Comparison of ENCODE assay signal across 8 cellular contexts in genomic region chr13:43085545-43085944, GRCh38.
DNase-seq lines count a peak whose midpoint lies in the region; ATAC-seq and TF ChIP-seq lines count a peak whose summit lies in the region.

No MANE protein-coding gene starts in this region.

- in situ Hi-C loops in GM13976 (cut with MboI; ENCODE audit: low sequenced_read_pairs, unreplicated experiment) = no loop called here

- BruUV-seq in OCI-LY7 (replicated peaks; lab: Mats Ljungman, UMichigan) = no TSS peak

- H3K4me3 ChIP-seq in OCI-LY7 (ENCODE audit: low read depth, low read length, poor library complexity, severe bottlenecking) (no peak overlapping the region), fibroblast of pulmonary artery (replicated peaks; ENCODE audit: low read depth, low read length) (no peak overlapping the region), suprapubic skin (no peak overlapping the region)

- no peaks in the 10 kb centered on the region for H3K27me3 ChIP-seq in suprapubic skin

- 98% methylated on average over 1 of the region's 1 CpG for WGBS in suprapubic skin

- no peak overlapping the region for H3K4me3 Mint-ChIP-seq in natural killer cell
- no peak overlapping the region for H3K4me3 Mint-ChIP-seq in natural killer cell treated with Interleukin-12 subunit alpha and Interleukin-12 subunit beta and Interleukin-15 and Interleukin-18, amount 100 ng/mL, for 72 hours

- H3K27ac ChIP-seq in OCI-LY7 (ENCODE audit: low read depth, low read length, poor library complexity, severe bottlenecking) (no peak overlapping the region), suprapubic skin (no peak overlapping the region)

- H3K4me2 ChIP-seq in OCI-LY7 (ENCODE audit: low read length) = no peak overlapping the region

- H3K9me2 ChIP-seq in OCI-LY7 (ENCODE audit: insufficient read depth, low read length) = no peaks in the 10 kb centered on the region

- ATAC-seq in natural killer cell = peak in 1 of 3 donors; percentile 34
- no peak for ATAC-seq in natural killer cell treated with Interleukin-12 subunit alpha and Interleukin-12 subunit beta and Interleukin-15 and Interleukin-18, amount 100 ng/mL, for 72 hours
- ATAC-seq in GM18511 (IDR thresholded peaks at IDR 0.05; ENCODE audit: unreplicated experiment) = no peak

- no peak overlapping the region for H2AFZ ChIP-seq in OCI-LY7 (ENCODE audit: low read length)

- H3K4me1 Mint-ChIP-seq in natural killer cell = peaks cover 18 to 22% of the 10 kb centered on the region in 2 donors
- peaks cover 10 to 24% of the 10 kb centered on the region in 2 donors for H3K4me1 Mint-ChIP-seq in natural killer cell treated with Interleukin-12 subunit alpha and Interleukin-12 subunit beta and Interleukin-15 and Interleukin-18, amount 100 ng/mL, for 72 hours (ENCODE audit: low read depth in 2 of 2)

- no peaks in the 10 kb centered on the region for H3K79me2 ChIP-seq in OCI-LY7 (ENCODE audit: insufficient read depth, low read depth, low read length)

- no peak for TF ChIP-seq EP300 in suprapubic skin (IDR thresholded peaks at IDR 0.05)

- no peaks in the 10 kb centered on the region for H3K36me3 ChIP-seq in OCI-LY7 (ENCODE audit: insufficient read depth, low read length)
- H3K36me3 ChIP-seq in suprapubic skin = peaks cover under 1% of the 10 kb centered on the region

- TF ChIP-seq CTCF in natural killer cell (IDR thresholded peaks at IDR 0.05) (peak; percentile 76), OCI-LY7 (conservative IDR thresholded peaks at IDR 0.05; ENCODE audit: low read length) (peak; percentile 84), fibroblast of pulmonary artery (IDR thresholded peaks at IDR 0.05; ENCODE audit: low read length, missing control alignments) (peak; percentile 52), suprapubic skin (IDR thresholded peaks at IDR 0.05) (peak; percentile 33 to 48), GM13976 (IDR thresholded peaks at IDR 0.05; ENCODE audit: borderline replicate concordance, control extremely low read depth, extremely low read depth, insufficient read depth, missing control alignments) (no peak)

- H3K4me1 ChIP-seq in OCI-LY7 (ENCODE audit: insufficient read depth, low read length, poor library complexity, severe bottlenecking) (no peaks in the 10 kb centered on the region), suprapubic skin (no peaks in the 10 kb centered on the region)

- DNase-seq in natural killer cell = no peak
- no peak for DNase-seq in natural killer cell treated with Interleukin-12 subunit alpha and Interleukin-12 subunit beta and Interleukin-15 and Interleukin-18, amount 100 ng/mL, for 72 hours (ENCODE audit: low spot score)
- peak; percentile 29 for DNase-seq in OCI-LY7 (ENCODE audit: low spot score)
- peak; percentile 72 for DNase-seq in fibroblast of pulmonary artery (ENCODE audit: low read depth)
- DNase-seq in suprapubic skin (ENCODE audit: low spot score in 2 of 2) = no peak
- DNase-seq in activated CD4-positive, alpha-beta T cell treated with anti-CD3 and anti-CD28 coated beads for 1 hour = no peak
- DNase-seq in GM13976 (ENCODE audit: low spot score) = no peak

- H3K9me3 ChIP-seq in OCI-LY7 (ENCODE audit: low read length) (no peaks in the 10 kb centered on the region), suprapubic skin (no peaks in the 10 kb centered on the region)

- intact Hi-C loops in natural killer cell (cut with micrococcal nuclease) = loop anchor here (5.0 kb wide), 2 partner anchors 113 to 792 kb away; partner anchors contain the start of genes CCDC122 and LACC1
- intact Hi-C loops in OCI-LY7 (cut with micrococcal nuclease; ENCODE audit: unreplicated experiment) = loop anchor here (2.0 to 10.0 kb wide), 3 partner anchors 149 to 782 kb away; no protein-coding TSS in a partner anchor

- CTCF ChIA-PET in OCI-LY7 (lab: Charles Lee; ENCODE audit: unreplicated experiment) = no interaction called here

- H4K20me1 ChIP-seq in OCI-LY7 (ENCODE audit: insufficient read depth, low read length) = no peaks in the 10 kb centered on the region

- no peak for TF ChIP-seq POLR2A in suprapubic skin (IDR thresholded peaks at IDR 0.05)

- POLR2A ChIA-PET in OCI-LY7 (lab: Charles Lee) = interaction anchor here (0.7 to 1.0 kb wide), 2 partner anchors 13 to 1674 kb away, joined by 3 to 4 read pairs; no protein-coding TSS in a partner anchor

- H3K36me3 Mint-ChIP-seq in natural killer cell = peaks cover under 1% of the 10 kb centered on the region
- H3K36me3 Mint-ChIP-seq in natural killer cell treated with Interleukin-12 subunit alpha and Interleukin-12 subunit beta and Interleukin-15 and Interleukin-18, amount 100 ng/mL, for 72 hours = peaks cover 7% of the 10 kb centered on the region

- no peaks in the 10 kb centered on the region for H3K27me3 Mint-ChIP-seq in natural killer cell (ENCODE audit: low read depth in 2 of 2)
- no peaks in the 10 kb centered on the region for H3K27me3 Mint-ChIP-seq in natural killer cell treated with Interleukin-12 subunit alpha and Interleukin-12 subunit beta and Interleukin-15 and Interleukin-18, amount 100 ng/mL, for 72 hours

- H3K9me3 Mint-ChIP-seq in natural killer cell = no peaks in the 10 kb centered on the region
- H3K9me3 Mint-ChIP-seq in natural killer cell treated with Interleukin-12 subunit alpha and Interleukin-12 subunit beta and Interleukin-15 and Interleukin-18, amount 100 ng/mL, for 72 hours = no peaks in the 10 kb centered on the region

- peak overlapping the region in 1 of 2 donors; percentile 18 for H3K27ac Mint-ChIP-seq in natural killer cell
- peak overlapping the region in 1 of 2 donors; percentile 31 for H3K27ac Mint-ChIP-seq in natural killer cell treated with Interleukin-12 subunit alpha and Interleukin-12 subunit beta and Interleukin-15 and Interleukin-18, amount 100 ng/mL, for 72 hours

Comparison
In these comparisons a context has a peak if more than half of its experiments do, and no peak if none do; other contexts are left out.
1. DNase-seq: peak in OCI-LY7 (single experiment) and fibroblast of pulmonary artery (single experiment); none in natural killer cell (single experiment), natural killer cell treated with Interleukin-12 subunit alpha and Interleukin-12 subunit beta and Interleukin-15 and Interleukin-18, amount 100 ng/mL, for 72 hours (single experiment), suprapubic skin (0 of 2), activated CD4-positive, alpha-beta T cell treated with anti-CD3 and anti-CD28 coated beads for 1 hour (single experiment) and GM13976 (single experiment).